ENCODE assay signal across 1 cellular context in genomic region chr9:111959468-111959941, GRCh38.
TF ChIP-seq lines count a peak whose summit lies in the region.

No MANE protein-coding gene starts in this region.

TF ChIP-seq in GM23338, 12 proteins besides CTCF, POLR2A, EP300 and RAD21 (continued from another document):
- TF ChIP-seq STAT1 (IDR thresholded peaks at IDR 0.05; ENCODE audit: unreplicated experiment) (no peak), EZH2phosphoT487 (IDR thresholded peaks at IDR 0.05; ENCODE audit: unreplicated experiment) (no peak), JUNB (IDR thresholded peaks at IDR 0.05; ENCODE audit: unreplicated experiment) (no peak), ZNF331 (CRISPR knock-in tag; IDR thresholded peaks at IDR 0.05; ENCODE audit: low read depth) (no peak), ZNF114 (CRISPR knock-in tag; IDR thresholded peaks at IDR 0.05) (no peak), NANOG (IDR thresholded peaks at IDR 0.05; ENCODE audit: borderline replicate concordance) (no peak), CREB1 (CRISPR knock-in tag; IDR thresholded peaks at IDR 0.05; ENCODE audit: low read depth) (no peak), REST (IDR thresholded peaks at IDR 0.05; ENCODE audit: unreplicated experiment) (no peak)
